In the genomic region with DNA sequence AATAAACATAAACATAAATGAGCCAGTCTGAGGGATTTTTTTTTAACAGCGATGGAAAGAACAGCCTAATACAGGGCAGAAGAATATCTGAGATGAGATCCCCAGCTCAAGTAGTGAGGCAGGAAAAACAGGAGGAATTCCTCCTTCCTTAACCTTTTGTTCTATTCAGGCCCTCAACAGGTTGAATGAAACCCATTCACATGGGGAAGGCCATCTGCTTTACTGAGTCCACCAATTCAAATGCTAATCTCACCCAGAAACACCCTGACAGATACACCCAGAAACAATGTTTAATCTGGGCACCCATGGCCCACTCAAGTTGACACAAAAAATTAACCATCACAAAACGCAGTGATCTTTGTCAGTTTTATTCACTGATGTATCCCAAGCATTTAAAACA, we compare ENCODE assay signal across 22 cellular contexts. TPM values are rescaled to one million over a fixed set of nuclear protein-coding genes. Genes with fewer than 3 reads are reported as not detected.
A peak's percentile ranks its signal among the peaks of the same experiment; 100 is the strongest.
DNase-seq lines count a peak whose midpoint lies in the region; ATAC-seq and TF ChIP-seq lines count a peak whose summit lies in the region.
"Had no signal": no experiment of that assay in that cellular context is flagged by ENCODE, and none has a peak within 500 bp of the region (broad histone marks: within the 10 kb centered on the region; RNA-seq: fewer than 3 reads in every experiment).

No MANE protein-coding gene starts in this region.

- H3K4me1 ChIP-seq in HUES48 (ENCODE audit: control insufficient read depth, insufficient read depth, low read length) (peaks cover 27% of the 10 kb centered on the region), esophagus muscularis mucosa (no peaks in the 10 kb centered on the region)

- no peak overlapping the region for H3K4me3 Mint-ChIP-seq in activated CD4-positive, alpha-beta memory T cell treated with anti-CD3 and anti-CD28 coated beads for 36 hours
- H3K4me3 Mint-ChIP-seq: CD4-positive, alpha-beta memory T cell; T-cell had no signal

- H3K27me3 ChIP-seq in HUES48 (ENCODE audit: control insufficient read depth, insufficient read depth, low read length) (no peaks in the 10 kb centered on the region), esophagus muscularis mucosa (no peaks in the 10 kb centered on the region), dorsolateral prefrontal cortex (peaks cover 0 to 3% (median 0%) of the 10 kb centered on the region in 45 donors)
- H3K27me3 ChIP-seq: SJCRH30 had no signal

- peak overlapping the region; percentile 90 for H3K27ac ChIP-seq in HUES48 (ENCODE audit: low read depth, low read length)
- H3K27ac ChIP-seq in esophagus muscularis mucosa (replicated peaks in 1 of 4) = no peak overlapping the region
- no peak overlapping the region for H3K27ac ChIP-seq in dorsolateral prefrontal cortex
- H3K27ac ChIP-seq: SJCRH30 had no signal

- TF ChIP-seq POLR2A in esophagus muscularis mucosa (IDR thresholded peaks at IDR 0.05; ENCODE audit: low read depth) = no peak

- H3K9ac ChIP-seq in HUES48 (ENCODE audit: low read depth, low read length) = peak overlapping the region; percentile 7; the same call in 1 of the 2 replicates

- no peaks in the 10 kb centered on the region for H3K4me1 Mint-ChIP-seq in activated CD4-positive, alpha-beta memory T cell treated with anti-CD3 and anti-CD28 coated beads for 36 hours (ENCODE audit: low read depth)
- H3K4me1 Mint-ChIP-seq: CD4-positive, alpha-beta memory T cell; T-cell had no signal

- TF ChIP-seq EP300 in esophagus muscularis mucosa (IDR thresholded peaks at IDR 0.05) = no peak

- H3K9me3 ChIP-seq in HUES48 (ENCODE audit: control insufficient read depth, insufficient read depth, low read length) = no peaks in the 10 kb centered on the region
- H3K9me3 ChIP-seq in esophagus muscularis mucosa = no peaks in the 10 kb centered on the region
- H3K9me3 ChIP-seq: Caco-2, SJCRH30 had no signal

- ATAC-seq in GM18907 (IDR thresholded peaks at IDR 0.05; ENCODE audit: unreplicated experiment) = no peak
- ATAC-seq: T-cell had no signal

- intact Hi-C loops in esophagus muscularis mucosa (cut with DNase I) (no loop called here), dorsolateral prefrontal cortex (cut with DNase I) (no loop called here)
- intact Hi-C loops in activated CD4-positive, alpha-beta memory T cell treated with anti-CD3 and anti-CD28 coated beads for 36 hours (cut with micrococcal nuclease) = no loop called here

- no peak overlapping the region for H3K27ac Mint-ChIP-seq in activated CD4-positive, alpha-beta memory T cell treated with anti-CD3 and anti-CD28 coated beads for 36 hours
- H3K27ac Mint-ChIP-seq: CD4-positive, alpha-beta memory T cell; T-cell had no signal

- TF ChIP-seq CTCF in esophagus muscularis mucosa (IDR thresholded peaks at IDR 0.05) (no peak), dorsolateral prefrontal cortex (IDR thresholded peaks at IDR 0.05 in 54 of 56, conservative IDR thresholded peaks at IDR 0.05 in 2 of 56; ENCODE audit: low read depth in 1 of 56, partially characterized antibody in 56 of 56) (no peak)

- 58% methylated on average over 2 of the region's 2 CpGs for WGBS in esophagus muscularis mucosa

- POLR2A ChIA-PET in activated CD4-positive, alpha-beta memory T cell treated with anti-CD3 and anti-CD28 coated beads for 36 hours (lab: Charles Lee) = no interaction called here

- no peaks in the 10 kb centered on the region for H3K36me3 Mint-ChIP-seq in activated CD4-positive, alpha-beta memory T cell treated with anti-CD3 and anti-CD28 coated beads for 36 hours
- H3K36me3 Mint-ChIP-seq: CD4-positive, alpha-beta memory T cell; T-cell had no signal

- peak; percentile 34 for DNase-seq in esophagus muscularis mucosa (ENCODE audit: extremely low spot score)
- peak; percentile 46 for DNase-seq in iPS-NIHi11 (ENCODE audit: low spot score)
- no peak for DNase-seq in activated CD4-positive, alpha-beta memory T cell treated with anti-CD3 and anti-CD28 coated beads for 36 hours
- no peak for DNase-seq in GM19240 (ENCODE audit: insufficient read length, low spot score)
- DNase-seq in dorsolateral prefrontal cortex = no peak
- DNase-seq: Caco-2; CD4-positive, alpha-beta memory T cell; DND-41; GOT3; KBM-7; NCI-H1092; NCI-H1436; NCI-H1930; NCI-H2227 treated with DMSO at 0.1 percent for 48 hours; NCI-H510A treated with DMSO at 0.1 percent for 48 hours; NCI-H748 treated with DMSO at 0.1 percent for 48 hours; SJCRH30; T-cell had no signal

- H3K27me3 Mint-ChIP-seq in activated CD4-positive, alpha-beta memory T cell treated with anti-CD3 and anti-CD28 coated beads for 36 hours = no peaks in the 10 kb centered on the region

- no peaks in the 10 kb centered on the region for H3K36me3 ChIP-seq in HUES48 (ENCODE audit: control insufficient read depth, insufficient read depth, low read length)
- H3K36me3 ChIP-seq in esophagus muscularis mucosa = no peaks in the 10 kb centered on the region
- H3K36me3 ChIP-seq: SJCRH30 had no signal

- H3K4me3 ChIP-seq in HUES48 (ENCODE audit: low read depth, low read length) (no peak overlapping the region), esophagus muscularis mucosa (no peak overlapping the region), dorsolateral prefrontal cortex (no peak overlapping the region)
- H3K4me3 ChIP-seq: SJCRH30 had no signal

- H3K9me3 Mint-ChIP-seq in activated CD4-positive, alpha-beta memory T cell treated with anti-CD3 and anti-CD28 coated beads for 36 hours = no peaks in the 10 kb centered on the region
- H3K9me3 Mint-ChIP-seq: CD4-positive, alpha-beta memory T cell; T-cell had no signal

- CTCF ChIA-PET in activated CD4-positive, alpha-beta memory T cell treated with anti-CD3 and anti-CD28 coated beads for 36 hours (lab: Charles Lee) = no interaction called here

RNA-seq across cellular contexts. Expression of a gene that starts 45.5 kb away (rescaled TPM):
- total RNA-seq in esophagus muscularis mucosa (not detected), dorsolateral prefrontal cortex (not detected)
- not detected for total RNA-seq in activated CD4-positive, alpha-beta memory T cell treated with anti-CD3 and anti-CD28 coated beads for 36 hours
- total RNA-seq: A673; Caco-2; CD4-positive, alpha-beta memory T cell; G401; SJCRH30; T-cell had no signal

Comparison
In these comparisons a context has a peak if more than half of its experiments do, and no peak if none do; other contexts are left out.
1. DNase-seq: peak in esophagus muscularis mucosa (single experiment) and iPS-NIHi11 (single experiment); none in activated CD4-positive, alpha-beta memory T cell treated with anti-CD3 and anti-CD28 coated beads for 36 hours (single experiment), GM19240 (single experiment) and dorsolateral prefrontal cortex (0 of 10).